ENCODE assay signal across 14 cellular contexts in genomic region chr2:162766092-162766491, GRCh38.
A peak's percentile ranks its signal among the peaks of the same experiment; 100 is the strongest.
DNase-seq lines count a peak whose midpoint lies in the region; ATAC-seq, FAIRE-seq and TF ChIP-seq lines count a peak whose summit lies in the region.
"Had no signal": no experiment of that assay in that cellular context is flagged by ENCODE, and none has a peak within 500 bp of the region (broad histone marks: within the 10 kb centered on the region; RNA-seq: fewer than 3 reads in every experiment).

No MANE protein-coding gene starts in this region.

- DNase-seq in left lobe of liver (ENCODE audit: low spot score), result peak; percentile 53
- no peak for DNase-seq in neural crest cell (ENCODE audit: low read depth, low spot score)
- no peak for DNase-seq in progenitor cell of endocrine pancreas (ENCODE audit: low spot score, unreplicated experiment)
- no peak for DNase-seq in HTR-8/SVneo (ENCODE audit: insufficient read length, low spot score)
- DNase-seq in LoVo (ENCODE audit: low spot score), result no peak
- DNase-seq: Calu3; CD8-positive, alpha-beta T cell; DMS79 treated with DMSO at 0.1 percent for 48 hours; GF-D8; H9 had no signal

- H3K36me3 Mint-ChIP-seq in brain (no peaks in the 10 kb centered on the region), neural crest cell (ENCODE audit: low read depth) (no peaks in the 10 kb centered on the region), progenitor cell of endocrine pancreas (ENCODE audit: insufficient read depth) (no peaks in the 10 kb centered on the region)
- H3K36me3 Mint-ChIP-seq: CD8-positive, alpha-beta T cell had no signal

- no peak for FAIRE-seq in HTR-8/SVneo (lab: Jason Lieb, UNC)
- FAIRE-seq: H1 had no signal

- H3K9me3 Mint-ChIP-seq in brain, result no peaks in the 10 kb centered on the region
- no peaks in the 10 kb centered on the region for H3K9me3 Mint-ChIP-seq in neural crest cell
- H3K9me3 Mint-ChIP-seq in progenitor cell of endocrine pancreas (ENCODE audit: low read depth), result no peaks in the 10 kb centered on the region
- H3K9me3 Mint-ChIP-seq: H9 had no signal

- H3K4me1 Mint-ChIP-seq in brain, result peaks cover 67% of the 10 kb centered on the region
- H3K4me1 Mint-ChIP-seq in neural crest cell, result peaks cover 28% of the 10 kb centered on the region
- H3K4me1 Mint-ChIP-seq in progenitor cell of endocrine pancreas (ENCODE audit: low read depth), result peaks cover 47% of the 10 kb centered on the region
- H3K4me1 Mint-ChIP-seq: B cell had no signal

- TF ChIP-seq CTCF in brain (conservative IDR thresholded peaks at IDR 0.05) (no peak), neural crest cell (conservative IDR thresholded peaks at IDR 0.05) (no peak), progenitor cell of endocrine pancreas (IDR thresholded peaks at IDR 0.05; ENCODE audit: unreplicated experiment) (no peak)

- ATAC-seq in left lobe of liver (peak; percentile 86), GM19395 (IDR thresholded peaks at IDR 0.05; ENCODE audit: unreplicated experiment) (no peak)
- ATAC-seq: CD8-positive, alpha-beta T cell had no signal

- H3K27ac Mint-ChIP-seq in brain, result peak overlapping the region in 4 of 5 experiments; percentile 13 to 58 (median 53)
- H3K27ac Mint-ChIP-seq in neural crest cell (ENCODE audit: unreplicated experiment), result peak overlapping the region; percentile 44
- H3K27ac Mint-ChIP-seq in progenitor cell of endocrine pancreas, result peak overlapping the region; percentile 93
- H3K27ac Mint-ChIP-seq: B cell; CD8-positive, alpha-beta T cell; H9 had no signal

- no peaks in the 10 kb centered on the region for H3K27me3 Mint-ChIP-seq in brain
- H3K27me3 Mint-ChIP-seq in neural crest cell (ENCODE audit: low read depth), result no peaks in the 10 kb centered on the region
- no peaks in the 10 kb centered on the region for H3K27me3 Mint-ChIP-seq in progenitor cell of endocrine pancreas
- H3K27me3 Mint-ChIP-seq: B cell had no signal

- peak overlapping the region in 1 of 5 experiments; percentile 54 for H3K4me3 Mint-ChIP-seq in brain
- H3K4me3 Mint-ChIP-seq in neural crest cell, result peak overlapping the region; percentile 18
- H3K4me3 Mint-ChIP-seq in progenitor cell of endocrine pancreas (ENCODE audit: low read depth), result peak overlapping the region; percentile 14
- H3K4me3 Mint-ChIP-seq: B cell; CD8-positive, alpha-beta T cell; H9 had no signal
